ENCODE assay signal across 8 cellular contexts in the genomic region with DNA sequence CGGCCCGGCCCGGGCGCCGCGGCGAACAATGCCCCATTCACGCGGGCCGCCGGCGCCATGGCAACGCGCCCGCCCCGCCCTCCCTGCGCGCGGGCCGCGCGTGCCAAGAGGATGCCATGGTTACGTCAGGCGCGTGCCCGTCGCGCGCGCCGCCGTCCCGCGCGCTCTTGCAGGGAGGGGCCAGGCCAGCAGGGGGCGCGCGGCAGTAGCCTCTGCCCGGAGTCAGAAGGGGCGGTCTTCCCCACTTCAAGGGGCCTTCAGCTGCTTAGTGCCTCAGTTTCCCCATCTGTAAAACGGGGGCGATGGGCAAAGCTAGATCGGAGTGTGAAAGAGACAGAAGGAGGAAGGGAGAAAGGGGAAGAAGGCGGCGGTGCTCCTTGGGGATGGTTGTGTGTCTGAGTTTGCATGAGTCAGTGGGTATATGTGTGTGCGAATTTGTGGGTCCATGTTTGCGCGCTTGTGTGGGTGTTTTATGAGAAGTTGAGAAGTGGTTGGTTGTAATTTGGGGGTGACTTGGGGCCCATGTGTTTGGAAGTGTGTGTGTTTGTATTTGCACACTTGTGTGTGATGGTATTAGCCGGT. TPM values are rescaled to one million over a fixed set of nuclear protein-coding genes. Genes with fewer than 3 reads are reported as not detected.
A peak's percentile ranks its signal among the peaks of the same experiment; 100 is the strongest.
DNase-seq lines count a peak whose midpoint lies in the region; ATAC-seq and TF ChIP-seq lines count a peak whose summit lies in the region.

No MANE protein-coding gene starts in this region.

- H3K4me3 Mint-ChIP-seq in activated T-cell treated with anti-CD3 and anti-CD28 coated beads, Interleukin-2, amount 50 U/mL, for 24 hours: no peak overlapping the region
- no peak overlapping the region for H3K4me3 Mint-ChIP-seq in natural killer cell treated with Interleukin-12 subunit alpha and Interleukin-12 subunit beta and Interleukin-15 and Interleukin-18, amount 100 ng/mL, for 72 hours
- no peak overlapping the region for H3K4me3 Mint-ChIP-seq in stimulated activated effector memory CD8-positive, alpha-beta T cell treated with anti-CD3 and anti-CD28 coated beads, Interleukin-12 subunit alpha, Interleukin-12 subunit beta, amount 100 ng/mL, for 72 hours

- no peaks in the 10 kb centered on the region for H3K36me3 Mint-ChIP-seq in activated T-cell treated with anti-CD3 and anti-CD28 coated beads, Interleukin-2, amount 50 U/mL, for 24 hours (ENCODE audit: low read depth)
- H3K36me3 Mint-ChIP-seq in natural killer cell treated with Interleukin-12 subunit alpha and Interleukin-12 subunit beta and Interleukin-15 and Interleukin-18, amount 100 ng/mL, for 72 hours: no peaks in the 10 kb centered on the region
- H3K36me3 Mint-ChIP-seq in stimulated activated effector memory CD8-positive, alpha-beta T cell treated with anti-CD3 and anti-CD28 coated beads, Interleukin-12 subunit alpha, Interleukin-12 subunit beta, amount 100 ng/mL, for 72 hours: no peaks in the 10 kb centered on the region

- no peaks in the 10 kb centered on the region for H3K79me2 ChIP-seq in PC-3 (ENCODE audit: low read length)
- no peaks in the 10 kb centered on the region for H3K79me2 ChIP-seq in fibroblast of lung (ENCODE audit: control insufficient read depth, insufficient read depth, low read length)

- H3K4me1 ChIP-seq in PC-3 (ENCODE audit: insufficient read depth, low read length) (no peaks in the 10 kb centered on the region), fibroblast of lung (ENCODE audit: control insufficient read depth, extremely low read depth, insufficient read depth, low read length) (peaks cover 11% of the 10 kb centered on the region)

- ATAC-seq in PC-3 (peak; percentile 84), HG02884 (IDR thresholded peaks at IDR 0.05; ENCODE audit: unreplicated experiment) (no peak)
- ATAC-seq in natural killer cell treated with Interleukin-12 subunit alpha and Interleukin-12 subunit beta and Interleukin-15 and Interleukin-18, amount 100 ng/mL, for 72 hours: peak; percentile 81 to 87
- peak; percentile 68 for ATAC-seq in stimulated activated effector memory CD8-positive, alpha-beta T cell treated with anti-CD3 and anti-CD28 coated beads, Interleukin-12 subunit alpha, Interleukin-12 subunit beta, amount 100 ng/mL, for 72 hours

- H3K9me3 ChIP-seq in PC-3 (ENCODE audit: low read length): no peaks in the 10 kb centered on the region
- no peaks in the 10 kb centered on the region for H3K9me3 ChIP-seq in fibroblast of lung (ENCODE audit: control insufficient read depth, insufficient read depth, low read depth, low read length)

- CTCF ChIA-PET in PC-3 (lab: Charles Lee): no interaction called here

- H4K20me1 ChIP-seq in PC-3 (ENCODE audit: low read length) (no peaks in the 10 kb centered on the region), fibroblast of lung (ENCODE audit: control insufficient read depth, extremely low read depth, insufficient read depth, low read length) (no peaks in the 10 kb centered on the region)

- H3K27ac Mint-ChIP-seq in activated T-cell treated with anti-CD3 and anti-CD28 coated beads, Interleukin-2, amount 50 U/mL, for 24 hours: no peak overlapping the region
- no peak overlapping the region for H3K27ac Mint-ChIP-seq in natural killer cell treated with Interleukin-12 subunit alpha and Interleukin-12 subunit beta and Interleukin-15 and Interleukin-18, amount 100 ng/mL, for 72 hours
- no peak overlapping the region for H3K27ac Mint-ChIP-seq in stimulated activated effector memory CD8-positive, alpha-beta T cell treated with anti-CD3 and anti-CD28 coated beads, Interleukin-12 subunit alpha, Interleukin-12 subunit beta, amount 100 ng/mL, for 72 hours

- no peaks in the 10 kb centered on the region for H3F3A ChIP-seq in PC-3 (ENCODE audit: low read length, unreplicated experiment)

- DNase-seq in D341Med (ENCODE audit: low spot score): peak; percentile 98
- peak; percentile 78 for DNase-seq in HK-2 (ENCODE audit: unreplicated experiment)
- peak; percentile 89 for DNase-seq in PC-3
- peak; percentile 93 for DNase-seq in activated T-cell treated with anti-CD3 and anti-CD28 coated beads, Interleukin-2, amount 50 U/mL, for 24 hours
- DNase-seq in fibroblast of lung (ENCODE audit: low read depth in 2 of 2): peak; percentile 63 to 73
- peak; percentile 81 for DNase-seq in natural killer cell treated with Interleukin-12 subunit alpha and Interleukin-12 subunit beta and Interleukin-15 and Interleukin-18, amount 100 ng/mL, for 72 hours (ENCODE audit: low spot score)
- DNase-seq in stimulated activated effector memory CD8-positive, alpha-beta T cell treated with anti-CD3 and anti-CD28 coated beads, Interleukin-12 subunit alpha, Interleukin-12 subunit beta, amount 100 ng/mL, for 72 hours (ENCODE audit: low spot score in 2 of 2): peak; percentile 92

- peak; percentile 94 for TF ChIP-seq CTCF in PC-3 (conservative IDR thresholded peaks at IDR 0.05; ENCODE audit: low read depth, low read length)
- TF ChIP-seq CTCF in fibroblast of lung (conservative IDR thresholded peaks at IDR 0.05 in 1 of 2, IDR thresholded peaks at IDR 0.05 in 1 of 2; ENCODE audit: low read depth in 1 of 2, low read length in 2 of 2): peak; percentile 54 to 73

- intact Hi-C loops in PC-3 (cut with micrococcal nuclease): loop anchor here (1.0 to 5.0 kb wide), 4 partner anchors 34 to 111 kb away; no protein-coding TSS in a partner anchor

- H3K27me3 ChIP-seq in PC-3 (ENCODE audit: low read length): no peaks in the 10 kb centered on the region
- H3K27me3 ChIP-seq in fibroblast of lung (ENCODE audit: control insufficient read depth, insufficient read depth, low read length): no peaks in the 10 kb centered on the region

- no peaks in the 10 kb centered on the region for H3K9me2 ChIP-seq in PC-3 (replicated peaks; ENCODE audit: low read length)

- peaks cover 3% of the 10 kb centered on the region for H3K27me3 Mint-ChIP-seq in activated T-cell treated with anti-CD3 and anti-CD28 coated beads, Interleukin-2, amount 50 U/mL, for 24 hours
- peaks cover 7 to 11% of the 10 kb centered on the region in 2 donors for H3K27me3 Mint-ChIP-seq in natural killer cell treated with Interleukin-12 subunit alpha and Interleukin-12 subunit beta and Interleukin-15 and Interleukin-18, amount 100 ng/mL, for 72 hours

- peak overlapping the region; percentile 61 for H3K4me3 ChIP-seq in PC-3 (ENCODE audit: low read length)
- peak overlapping the region in 3 of 4 experiments; percentile 39 to 55 (median 54) for H3K4me3 ChIP-seq in fibroblast of lung (replicated peaks in 1 of 4; ENCODE audit: control extremely low read depth in 1 of 4, insufficient read depth in 1 of 4, low read depth in 3 of 4, low read length in 4 of 4)

- POLR2A ChIA-PET in PC-3 (lab: Charles Lee; ENCODE audit: unreplicated experiment): no interaction called here

- H3K9ac ChIP-seq in PC-3 (ENCODE audit: low read length) (no peak overlapping the region), fibroblast of lung (ENCODE audit: insufficient read depth, low read length) (peak overlapping the region; percentile 49)

- H3K27ac ChIP-seq in PC-3 (ENCODE audit: low read length) (no peak overlapping the region), fibroblast of lung (ENCODE audit: insufficient read depth, low read length) (no peak overlapping the region)

- no peaks in the 10 kb centered on the region for H3K4me1 Mint-ChIP-seq in activated T-cell treated with anti-CD3 and anti-CD28 coated beads, Interleukin-2, amount 50 U/mL, for 24 hours (ENCODE audit: low read depth)
- peaks cover 6 to 13% of the 10 kb centered on the region in 2 donors for H3K4me1 Mint-ChIP-seq in natural killer cell treated with Interleukin-12 subunit alpha and Interleukin-12 subunit beta and Interleukin-15 and Interleukin-18, amount 100 ng/mL, for 72 hours (ENCODE audit: low read depth in 2 of 2)
- H3K4me1 Mint-ChIP-seq in stimulated activated effector memory CD8-positive, alpha-beta T cell treated with anti-CD3 and anti-CD28 coated beads, Interleukin-12 subunit alpha, Interleukin-12 subunit beta, amount 100 ng/mL, for 72 hours: no peaks in the 10 kb centered on the region

- peak overlapping the region; percentile 79; the same call in 1 of the 2 replicates for H2AFZ ChIP-seq in PC-3 (ENCODE audit: low read length)
- no peak overlapping the region for H2AFZ ChIP-seq in fibroblast of lung (ENCODE audit: low read length)

- H3K36me3 ChIP-seq in PC-3 (ENCODE audit: low read depth, low read length) (no peaks in the 10 kb centered on the region), fibroblast of lung (ENCODE audit: control insufficient read depth, insufficient read depth, low read length) (no peaks in the 10 kb centered on the region)

- BruUV-seq in PC-3 (replicated peaks; lab: Mats Ljungman, UMichigan): no TSS peak

- no peaks in the 10 kb centered on the region for H3K9me3 Mint-ChIP-seq in activated T-cell treated with anti-CD3 and anti-CD28 coated beads, Interleukin-2, amount 50 U/mL, for 24 hours
- H3K9me3 Mint-ChIP-seq in natural killer cell treated with Interleukin-12 subunit alpha and Interleukin-12 subunit beta and Interleukin-15 and Interleukin-18, amount 100 ng/mL, for 72 hours: no peaks in the 10 kb centered on the region
- H3K9me3 Mint-ChIP-seq in stimulated activated effector memory CD8-positive, alpha-beta T cell treated with anti-CD3 and anti-CD28 coated beads, Interleukin-12 subunit alpha, Interleukin-12 subunit beta, amount 100 ng/mL, for 72 hours: no peaks in the 10 kb centered on the region

- H3K4me2 ChIP-seq in PC-3 (ENCODE audit: low read length) (peak overlapping the region; percentile 81), fibroblast of lung (ENCODE audit: extremely low read depth, insufficient read depth, low read length) (no peak overlapping the region)

RNA-seq across cellular contexts. Expression of gene NFIX, which starts 11.6 kb away (rescaled TPM):
- total RNA-seq in PC-3 (2014; rRNA removed) (43.3 and 75.8 TPM in 2 replicates), fibroblast of lung (55.2 and 74.8 TPM in 2 replicates)
- polyA plus RNA-seq in fibroblast of lung: 35.7 and 75.9 TPM in 2 replicates
- polyA plus RNA-seq in fibroblast of lung (2012): 139 and 196 TPM in 2 replicates
- 272 and 385 TPM in 2 replicates for polyA minus RNA-seq in fibroblast of lung (ENCODE audit: low replicate concordance)
- total RNA-seq in natural killer cell treated with Interleukin-12 subunit alpha and Interleukin-12 subunit beta and Interleukin-15 and Interleukin-18, amount 100 ng/mL, for 72 hours: under 1 TPM; 0.31 to 0.89 TPM

RNA-seq across cellular contexts. Expression of gene DAND5, which starts 14.3 kb away (rescaled TPM):
- 0.55 and 1.1 TPM in 2 replicates for total RNA-seq in PC-3 (2014; rRNA removed)
- not detected in 2 replicates for total RNA-seq in fibroblast of lung
- polyA plus RNA-seq in fibroblast of lung: 0.03 TPM in 1 of 2 replicates, not detected in the other
- polyA plus RNA-seq in fibroblast of lung (2012): not detected in 2 replicates
- polyA minus RNA-seq in fibroblast of lung (ENCODE audit: low replicate concordance): not detected in 2 replicates
- total RNA-seq in natural killer cell treated with Interleukin-12 subunit alpha and Interleukin-12 subunit beta and Interleukin-15 and Interleukin-18, amount 100 ng/mL, for 72 hours: not detected

RNA-seq across cellular contexts. Expression of gene GADD45GIP1, which starts 26.6 kb away (rescaled TPM):
- total RNA-seq in PC-3 (2014; rRNA removed) (219 and 352 TPM in 2 replicates), fibroblast of lung (17.7 and 19.7 TPM in 2 replicates)
- polyA plus RNA-seq in fibroblast of lung: 19.5 and 28.2 TPM in 2 replicates
- polyA plus RNA-seq in fibroblast of lung (2012): 51.3 and 70.6 TPM in 2 replicates
- 2.0 and 6.3 TPM in 2 replicates for polyA minus RNA-seq in fibroblast of lung (ENCODE audit: low replicate concordance)
- total RNA-seq in natural killer cell treated with Interleukin-12 subunit alpha and Interleukin-12 subunit beta and Interleukin-15 and Interleukin-18, amount 100 ng/mL, for 72 hours: 10 to 100 TPM; 15.9 to 32.3 TPM

RNA-seq across cellular contexts. Expression of gene RAD23A, which starts 38.0 kb away (rescaled TPM):
- total RNA-seq in PC-3 (2014; rRNA removed): 389 and 418 TPM in 2 replicates
- total RNA-seq in fibroblast of lung: 51.1 and 72.2 TPM in 2 replicates
- polyA plus RNA-seq in fibroblast of lung: 46.2 and 62.5 TPM in 2 replicates
- polyA plus RNA-seq in fibroblast of lung (2012): 96.7 and 122 TPM in 2 replicates
- polyA minus RNA-seq in fibroblast of lung (ENCODE audit: low replicate concordance): 171 and 199 TPM in 2 replicates
- 100 to 1,000 TPM; 112 to 148 TPM for total RNA-seq in natural killer cell treated with Interleukin-12 subunit alpha and Interleukin-12 subunit beta and Interleukin-15 and Interleukin-18, amount 100 ng/mL, for 72 hours

RNA-seq across cellular contexts. Expression of gene CALR, which starts 45.2 kb away (rescaled TPM):
- 2,022 and 2,043 TPM in 2 replicates for total RNA-seq in PC-3 (2014; rRNA removed)
- 839 and 1,447 TPM in 2 replicates for total RNA-seq in fibroblast of lung
- polyA plus RNA-seq in fibroblast of lung: 2,698 and 2,757 TPM in 2 replicates
- polyA plus RNA-seq in fibroblast of lung (2012): 1,925 and 2,136 TPM in 2 replicates
- polyA minus RNA-seq in fibroblast of lung (ENCODE audit: low replicate concordance): 2,089 and 2,615 TPM in 2 replicates
- total RNA-seq in natural killer cell treated with Interleukin-12 subunit alpha and Interleukin-12 subunit beta and Interleukin-15 and Interleukin-18, amount 100 ng/mL, for 72 hours: 1,000 to 10,000 TPM; 1,328 to 1,513 TPM

Comparison
In these comparisons a context has a peak if more than half of its experiments do, and no peak if none do; other contexts are left out.
1. RNA of gene NFIX, which starts 11.6 kb away (total RNA-seq): 55.2 to 74.8 TPM in fibroblast of lung and 43.3 to 75.8 TPM in PC-3; 0.31 to 0.89 TPM in natural killer cell treated with Interleukin-12 subunit alpha and Interleukin-12 subunit beta and Interleukin-15 and Interleukin-18, amount 100 ng/mL, for 72 hours; every median in the first group is over 10 times any median in the second.
2. Peak in every context shown above with its lines, with median percentiles within 50 percentile points of each other: DNase-seq.